Comparison of ENCODE assay signal across 22 cellular contexts in the genomic region with DNA sequence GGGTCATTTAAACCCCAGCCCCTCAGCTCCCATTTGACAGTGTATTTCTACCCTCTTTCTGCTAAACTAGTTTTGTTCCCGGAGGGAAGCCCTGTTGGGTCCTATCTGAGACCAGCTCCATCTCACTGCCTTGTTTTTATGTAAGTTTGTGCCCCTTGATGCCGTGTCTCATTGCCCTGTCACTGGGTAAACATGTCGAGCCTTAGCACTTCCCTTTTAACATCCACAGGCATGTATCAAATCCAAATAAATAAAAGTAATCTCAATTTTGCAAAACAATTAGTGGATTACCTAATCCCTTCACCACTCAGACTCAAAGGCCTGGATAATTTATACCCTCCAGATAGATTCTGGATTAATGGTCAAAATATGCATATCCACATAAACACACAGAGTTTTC.
A peak's percentile ranks its signal among the peaks of the same experiment; 100 is the strongest.
DNase-seq lines count a peak whose midpoint lies in the region; ATAC-seq, FAIRE-seq and TF ChIP-seq lines count a peak whose summit lies in the region.
"Had no signal": no experiment of that assay in that cellular context is flagged by ENCODE, and none has a peak within 500 bp of the region (broad histone marks: within the 10 kb centered on the region; RNA-seq: fewer than 3 reads in every experiment).

No MANE protein-coding gene starts in this region.

- DNase-seq in HAP-1 (ENCODE audit: low spot score in 2 of 2) (peak; percentile 48 to 90), SK-N-MC (ENCODE audit: low read depth, low spot score) (no peak), bronchial epithelial cell (ENCODE audit: low read depth) (peak; percentile 29), psoas muscle (no peak), NCI-H526 treated with DMSO at 0.1 percent for 48 hours (lab: John Stamatoyannopoulos, UW) (no peak), NCI-H1930 (lab: John Stamatoyannopoulos, UW) (no peak), globus pallidus (ENCODE audit: low spot score) (no peak)
- DNase-seq: Caco-2; CD4-positive, CD25-positive, alpha-beta regulatory T cell; CD8-positive, alpha-beta T cell; DMS 273 treated with DMSO at 0.1 percent for 48 hours; DMS79; EL; GDM1; GOT3; H7; HFFc6 had no signal

- intact Hi-C loops in psoas muscle (cut with DNase I): no loop called here

- H3K4me1 ChIP-seq in HAP-1 (peaks cover 36% of the 10 kb centered on the region), skeletal muscle tissue (ENCODE audit: control insufficient read depth in 3 of 3, insufficient read depth in 3 of 3, low read length in 3 of 3) (no peaks in the 10 kb centered on the region), psoas muscle (peaks cover 6% of the 10 kb centered on the region)
- H3K4me1 ChIP-seq: BLaER1, Caco-2 had no signal

- H3K27me3 ChIP-seq in HAP-1 (ENCODE audit: low read depth) (no peaks in the 10 kb centered on the region), bronchial epithelial cell (ENCODE audit: control insufficient read depth, insufficient read depth, low read length) (no peaks in the 10 kb centered on the region), skeletal muscle tissue (ENCODE audit: control insufficient read depth in 3 of 3, insufficient read depth in 3 of 3, low read length in 3 of 3) (no peaks in the 10 kb centered on the region), psoas muscle (ENCODE audit: insufficient read depth in 3 of 3, low read length in 2 of 3) (no peaks in the 10 kb centered on the region)
- H3K27me3 ChIP-seq: BLaER1 had no signal

- WGBS in psoas muscle, 3 donors: 49 to 83% (median 77%) methylated on average over 3 of the region's 3 CpGs

- H3K36me3 ChIP-seq in HAP-1 (replicated peaks) (no peaks in the 10 kb centered on the region), SK-N-MC (ENCODE audit: insufficient read depth, low read length) (peaks cover 27% of the 10 kb centered on the region), bronchial epithelial cell (ENCODE audit: control insufficient read depth, insufficient read depth, low read length) (no peaks in the 10 kb centered on the region), skeletal muscle tissue (ENCODE audit: control insufficient read depth in 3 of 3, insufficient read depth in 3 of 3, low read length in 3 of 3) (peaks cover 0 to 6% (median 0%) of the 10 kb centered on the region in 3 donors), psoas muscle (ENCODE audit: insufficient read depth in 1 of 2, low read depth in 1 of 2) (no peaks in the 10 kb centered on the region)
- H3K36me3 ChIP-seq: BLaER1 had no signal

- H3K27ac ChIP-seq in SK-N-MC (0 out of 2 replicates have a peak overlapping the region, but pooled peaks have one; percentile 11), skeletal muscle tissue (ENCODE audit: low read depth, low read length) (peak overlapping the region; percentile 2), psoas muscle (no peak overlapping the region)
- H3K27ac ChIP-seq: BLaER1, C4-2B had no signal

- no peak for ATAC-seq in psoas muscle
- ATAC-seq: CD8-positive, alpha-beta T cell had no signal

- in situ Hi-C loops in HAP-1 (cut with MboI; ENCODE audit: low sequenced_read_pairs): no loop called here

- H3K4me3 ChIP-seq in HAP-1: no peak overlapping the region
- H3K4me3 ChIP-seq in SK-N-MC: no peak overlapping the region
- H3K4me3 ChIP-seq in bronchial epithelial cell (ENCODE audit: low read depth, low read length): no peak overlapping the region
- H3K4me3 ChIP-seq in skeletal muscle tissue (ENCODE audit: low read length in 3 of 3): no peak overlapping the region
- H3K4me3 ChIP-seq in psoas muscle: no peak overlapping the region
- H3K4me3 ChIP-seq: BLaER1 had no signal

- H3K9me3 ChIP-seq in HAP-1: no peaks in the 10 kb centered on the region
- H3K9me3 ChIP-seq in SK-N-MC (ENCODE audit: low read depth, low read length): no peaks in the 10 kb centered on the region
- H3K9me3 ChIP-seq in skeletal muscle tissue (ENCODE audit: control insufficient read depth in 3 of 3, low read length in 3 of 3): no peaks in the 10 kb centered on the region
- no peaks in the 10 kb centered on the region for H3K9me3 ChIP-seq in psoas muscle
- H3K9me3 ChIP-seq: BLaER1, Caco-2 had no signal

- TF ChIP-seq CTCF in bronchial epithelial cell (IDR thresholded peaks at IDR 0.05; ENCODE audit: insufficient read depth, low read length, severe bottlenecking) (no peak), psoas muscle (IDR thresholded peaks at IDR 0.05) (no peak)

- H3K9ac ChIP-seq in SK-N-MC (ENCODE audit: insufficient read length): no peak overlapping the region
- H3K9ac ChIP-seq in skeletal muscle tissue (ENCODE audit: low read depth in 1 of 3, low read length in 3 of 3): no peak overlapping the region
- H3K9ac ChIP-seq: BLaER1 had no signal

- no peak for FAIRE-seq in bronchial epithelial cell (lab: Jason Lieb, UNC)
- FAIRE-seq: GM12891, GM18507 had no signal

Comparison
In these comparisons a context has a peak if more than half of its experiments do, and no peak if none do; other contexts are left out.
1. DNase-seq: peak in HAP-1 (2 of 2) and bronchial epithelial cell (single experiment); none in SK-N-MC (single experiment), psoas muscle (0 of 2), NCI-H526 treated with DMSO at 0.1 percent for 48 hours (single experiment), NCI-H1930 (0 of 2) and globus pallidus (single experiment).